Comparison of ENCODE assay signal across 20 cellular contexts in the genomic region with DNA sequence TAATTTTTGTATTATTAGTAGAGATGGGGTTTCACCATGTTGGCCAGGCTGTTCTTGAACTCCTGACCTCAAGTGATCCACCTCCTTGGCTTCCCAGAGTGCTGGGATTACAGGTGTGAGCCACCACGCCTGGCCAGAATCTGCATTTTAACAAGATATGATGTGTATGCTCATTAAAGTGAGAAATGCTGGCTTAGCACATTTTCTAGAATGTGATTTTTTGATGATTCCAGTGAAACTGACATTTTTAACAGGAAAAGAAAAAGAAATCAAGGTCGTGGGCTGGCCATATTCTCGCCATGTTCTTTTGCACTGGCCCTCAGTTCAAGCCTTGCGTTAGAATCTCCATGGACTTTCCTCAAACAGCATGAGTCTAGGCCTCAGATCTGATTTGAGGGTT. TPM values are rescaled to one million over a fixed set of nuclear protein-coding genes. Genes with fewer than 3 reads are reported as not detected.
DNase-seq lines count a peak whose midpoint lies in the region; ATAC-seq, FAIRE-seq and TF ChIP-seq lines count a peak whose summit lies in the region.
"Had no signal": no experiment of that assay in that cellular context is flagged by ENCODE, and none has a peak within 500 bp of the region (broad histone marks: within the 10 kb centered on the region; RNA-seq: fewer than 3 reads in every experiment).

No MANE protein-coding gene starts in this region.

- no peak overlapping the region for H3K18ac ChIP-seq in IMR-90 (ENCODE audit: low read depth, low read length)

- WGBS in IMR-90 (ENCODE audit: extremely low coverage in 2 of 2, insufficient read length in 1 of 2), 2 experiments = no CpG with 5 or more reads among the region's 4 CpGs
- WGBS in HepG2 (ENCODE audit: low lambda C conversion rate) = 67% methylated on average over 4 of the region's 4 CpGs
- 90% methylated on average over 4 of the region's 4 CpGs for whole genome bisulfite sequencing in smooth muscle cell (ENCODE audit: low lambda C conversion rate)

- no peak overlapping the region for H3K56ac ChIP-seq in IMR-90 (ENCODE audit: extremely low read depth, insufficient read depth, low read length)

- ATAC-seq in IMR-90 (ENCODE audit: low read depth) (no peak), HepG2 (no peak), GM21529 (IDR thresholded peaks at IDR 0.05; ENCODE audit: unreplicated experiment) (no peak), HG03520 (IDR thresholded peaks at IDR 0.05; ENCODE audit: unreplicated experiment) (no peak)

- TF ChIP-seq CTCF in IMR-90 (conservative IDR thresholded peaks at IDR 0.05; ENCODE audit: low read depth, low read length) (no peak), HepG2 (CRISPR knock-in tag; IDR thresholded peaks at IDR 0.05) (no peak), smooth muscle cell (IDR thresholded peaks at IDR 0.05; ENCODE audit: borderline replicate concordance, insufficient read depth, poor library complexity, severe bottlenecking) (no peak)

- no peak overlapping the region for H2AK5ac ChIP-seq in IMR-90 (ENCODE audit: low read depth, low read length)

- H3K9ac ChIP-seq in IMR-90 (ENCODE audit: low read depth, low read length) (no peak overlapping the region), HepG2 (ENCODE audit: insufficient read depth, low read depth, low read length) (no peak overlapping the region), smooth muscle cell (ENCODE audit: low read depth) (no peak overlapping the region)
- H3K9ac ChIP-seq: GM23248 had no signal

- no peaks in the 10 kb centered on the region for H3F3A ChIP-seq in smooth muscle cell (ENCODE audit: low read depth)

- H3K79me2 ChIP-seq in HepG2 (ENCODE audit: insufficient read depth, low read length) (no peaks in the 10 kb centered on the region), smooth muscle cell (ENCODE audit: low read depth) (no peaks in the 10 kb centered on the region)

- TF ChIP-seq EP300 in HepG2 (IDR thresholded peaks at IDR 0.05; ENCODE audit: low read depth in 2 of 2, low read length in 2 of 2) = no peak
- no peak for TF ChIP-seq EP300 in HepG2 (CRISPR knock-in tag; IDR thresholded peaks at IDR 0.05; ENCODE audit: borderline replicate concordance)

- H3K9me1 ChIP-seq in IMR-90 (ENCODE audit: insufficient read depth, low read length) = no peaks in the 10 kb centered on the region

- H2AK9ac ChIP-seq in IMR-90 (replicated peaks; ENCODE audit: low read depth, low read length, poor library complexity) = no peak overlapping the region

- H2BK20ac ChIP-seq in IMR-90 (ENCODE audit: low read depth, low read length) = no peak overlapping the region

- DNase-seq in IMR-90 (no peak), HepG2 (ENCODE audit: low spot score) (no peak), smooth muscle cell (lab: John Stamatoyannopoulos, UW; ENCODE audit: unreplicated experiment) (no peak), activated gamma-delta T cell treated with Interleukin-2 at 50 U/mL for 16 hours (no peak)
- DNase-seq: 8988T; C1 segment of cervical spinal cord; Calu3; CD4-positive, alpha-beta memory T cell; COR-L47; DMS53; DMS79 treated with DMSO at 0.1 percent for 48 hours; GF-D8; H7; HCEC 1CT had no signal

- CTCF ChIA-PET in IMR-90 (lab: Yijun Ruan, JAX) (no interaction called here), HepG2 (lab: Yijun Ruan, JAX; ENCODE audit: low intra/inter-chr PET ratio, low total read pairs) (no interaction called here)

- H3K4me3 ChIP-seq in IMR-90 (ENCODE audit: insufficient read depth, low read depth, low read length) (no peak overlapping the region), HepG2 (replicated peaks in 1 of 3; ENCODE audit: insufficient read depth in 1 of 3, low read depth in 2 of 3, low read length in 3 of 3) (no peak overlapping the region), smooth muscle cell (no peak overlapping the region)
- H3K4me3 ChIP-seq: GM23248 had no signal

- H4K8ac ChIP-seq in IMR-90 (ENCODE audit: low read depth in 2 of 2, low read length in 2 of 2) = no peak overlapping the region

- no peak for FAIRE-seq in HepG2 (lab: Jason Lieb, UNC)
- FAIRE-seq: GM12891, GM18507, H1 had no signal

- H3K27me3 ChIP-seq in IMR-90 (ENCODE audit: control insufficient read depth, insufficient read depth, low read length) = no peaks in the 10 kb centered on the region; the same call in 1 of the 2 replicates
- no peaks in the 10 kb centered on the region for H3K27me3 ChIP-seq in HepG2 (ENCODE audit: control insufficient read depth in 1 of 2, insufficient read depth in 2 of 2, low read length in 2 of 2)
- H3K27me3 ChIP-seq in smooth muscle cell (ENCODE audit: low read depth) = no peaks in the 10 kb centered on the region

- H3K4me2 ChIP-seq in IMR-90 (ENCODE audit: low read depth, low read length) (no peak overlapping the region), HepG2 (ENCODE audit: low read depth, low read length) (no peak overlapping the region), smooth muscle cell (no peak overlapping the region)

- no peak overlapping the region for H2BK120ac ChIP-seq in IMR-90 (ENCODE audit: low read depth, low read length)

- dilution Hi-C loops in IMR-90 (cut with HindIII; ENCODE audit: low sequenced_read_pairs, unreplicated experiment) = no loop called here

- no peak overlapping the region for H3K14ac ChIP-seq in IMR-90 (replicated peaks; ENCODE audit: low read depth, low read length)

- H3K79me1 ChIP-seq in IMR-90 (ENCODE audit: low read depth in 1 of 2, low read length in 2 of 2) = no peaks in the 10 kb centered on the region

- no peak overlapping the region for H4K91ac ChIP-seq in IMR-90 (ENCODE audit: insufficient read depth, low read depth, low read length)

- H4K20me1 ChIP-seq in IMR-90 (ENCODE audit: insufficient read depth, low read length) = no peaks in the 10 kb centered on the region
- H4K20me1 ChIP-seq in HepG2 (ENCODE audit: insufficient read depth, low read length) = no peaks in the 10 kb centered on the region
- H4K20me1 ChIP-seq in smooth muscle cell (ENCODE audit: low read depth) = no peaks in the 10 kb centered on the region

- H3K27ac ChIP-seq in IMR-90 (ENCODE audit: insufficient read depth, low read length) (no peak overlapping the region), HepG2 (ENCODE audit: extremely low read length, insufficient read depth, low read length) (no peak overlapping the region), smooth muscle cell (ENCODE audit: low read depth) (peak overlapping the region; percentile 65)

- no peak overlapping the region for H3K4ac ChIP-seq in IMR-90 (ENCODE audit: low read depth, low read length)

- intact Hi-C loops in IMR-90 (cut with micrococcal nuclease) (no loop called here), HepG2 (cut with micrococcal nuclease; ENCODE audit: unreplicated experiment) (no loop called here)

- in situ Hi-C loops in IMR-90 (cut with MboI; ENCODE audit: low sequenced_read_pairs) = no loop called here
- in situ Hi-C loops in HepG2 (cut with HindIII; ENCODE audit: extremely low pct_ligation_motif_present, low pct_unique_long_range_greater_than_20kb) = no loop called here

- no peak overlapping the region for H4K5ac ChIP-seq in IMR-90 (ENCODE audit: low read depth, low read length)

- 0 out of 3 replicates have a peak overlapping the region, but pooled peaks have one; percentile 41 for H2BK15ac ChIP-seq in IMR-90 (ENCODE audit: low read depth, low read length)

- no peak for TF ChIP-seq RAD21 in IMR-90 (IDR thresholded peaks at IDR 0.05; ENCODE audit: low read length)
- TF ChIP-seq RAD21 in HepG2 (CRISPR knock-in tag; IDR thresholded peaks at IDR 0.05) = no peak

- H2AFZ ChIP-seq in IMR-90 (replicated peaks; ENCODE audit: low read length, poor library complexity) = no peak overlapping the region
- no peak overlapping the region for H2AFZ ChIP-seq in HepG2 (ENCODE audit: low read length)
- H2AFZ ChIP-seq in smooth muscle cell (ENCODE audit: low read depth) = no peak overlapping the region
- H2AFZ ChIP-seq: GM23248 had no signal

- H3K36me3 ChIP-seq in IMR-90 (ENCODE audit: control insufficient read depth, insufficient read depth, low read length) = no peaks in the 10 kb centered on the region
- no peaks in the 10 kb centered on the region for H3K36me3 ChIP-seq in HepG2 (replicated peaks in 1 of 2; ENCODE audit: control insufficient read depth in 1 of 2, insufficient read depth in 2 of 2, low read length in 2 of 2)
- no peaks in the 10 kb centered on the region for H3K36me3 ChIP-seq in smooth muscle cell (ENCODE audit: low read depth)

- peaks cover 11% of the 10 kb centered on the region for H3K4me1 ChIP-seq in IMR-90 (ENCODE audit: control insufficient read depth, insufficient read depth, low read length)
- peaks cover 52% of the 10 kb centered on the region for H3K4me1 ChIP-seq in HepG2 (ENCODE audit: insufficient read depth, low read length)
- H3K4me1 ChIP-seq in smooth muscle cell (ENCODE audit: low read depth) = no peaks in the 10 kb centered on the region

- peaks cover 2% of the 10 kb centered on the region; the same call in 1 of the 2 replicates for H3K9me3 ChIP-seq in IMR-90 (ENCODE audit: control insufficient read depth, insufficient read depth, low read length)
- no peaks in the 10 kb centered on the region for H3K9me3 ChIP-seq in HepG2 (ENCODE audit: low read length)
- H3K9me3 ChIP-seq in smooth muscle cell (replicated peaks; ENCODE audit: low read depth) = no peaks in the 10 kb centered on the region

- TF ChIP-seq POLR2A in IMR-90 (IDR thresholded peaks at IDR 0.05; ENCODE audit: low read depth, low read length) (no peak), HepG2 (IDR thresholded peaks at IDR 0.05; ENCODE audit: insufficient read depth in 1 of 2, low read depth in 2 of 2, low read length in 2 of 2) (no peak)

- POLR2A ChIA-PET in IMR-90 (lab: Charles Lee; ENCODE audit: unreplicated experiment) (no interaction called here), HepG2 (lab: Yijun Ruan, JAX) (no interaction called here)

- no peak overlapping the region for H2BK5ac ChIP-seq in IMR-90 (ENCODE audit: low read depth, low read length, poor library complexity, severe bottlenecking)

- no peak overlapping the region for H3K23ac ChIP-seq in IMR-90 (ENCODE audit: low read depth, low read length)

- BruUV-seq in IMR-90 (replicated peaks; lab: Mats Ljungman, UMichigan) = no TSS peak
- BruUV-seq in HepG2 (replicated peaks; lab: Mats Ljungman, UMichigan) = no TSS peak

RNA-seq across cellular contexts. Expression of gene TPST1, which starts 18.1 kb away (rescaled TPM):
- 49.7 and 58.6 TPM in 2 replicates for total RNA-seq in IMR-90 (2012; rRNA removed)
- 35.2 and 37.7 TPM in 2 replicates for polyA plus RNA-seq in IMR-90 (2012; rRNA removed)
- polyA plus RNA-seq in IMR-90 (2012; cell fraction: cytosol; rRNA removed) = 32.9 and 42.3 TPM in 2 replicates
- polyA plus RNA-seq in IMR-90 (2012; cell fraction: nucleus; rRNA removed; ENCODE audit: low replicate concordance) = 11.1 and 42.8 TPM in 2 replicates
- total RNA-seq in HepG2 (2016; rRNA removed; fragmentation: Illumina TruSeq; extraction: Trizol) = 11.8 and 24.3 TPM in 2 replicates
- total RNA-seq in HepG2 (2016; cell fraction: cytosol; rRNA removed; fragmentation: Illumina TruSeq; extraction: Trizol; ENCODE audit: low read depth) = 45.8 and 49.7 TPM in 2 replicates
- total RNA-seq in HepG2 (2016; cell fraction: insoluble cytoplasmic fraction; rRNA removed; fragmentation: Illumina TruSeq; extraction: Trizol) = 14.5 and 23.4 TPM in 2 replicates
- 29.0 and 32.2 TPM in 2 replicates for total RNA-seq in HepG2 (2016; cell fraction: membrane; rRNA removed; fragmentation: Illumina TruSeq; extraction: Trizol)
- total RNA-seq in HepG2 (2016; cell fraction: nucleus; rRNA removed; fragmentation: Illumina TruSeq; extraction: Trizol) = 32.2 and 33.4 TPM in 2 replicates
- polyA plus RNA-seq in HepG2 (2011; rRNA removed) = 34.1 and 35.0 TPM in 2 replicates
- polyA plus RNA-seq in HepG2 (2011; cell fraction: cytosol; rRNA removed) = 21.1 and 29.0 TPM in 2 replicates
- polyA plus RNA-seq in HepG2 (2011; cell fraction: nucleus; rRNA removed) = 14.9 and 16.8 TPM in 2 replicates
- polyA plus RNA-seq in HepG2 (2012) = 19.1 and 32.8 TPM in 2 replicates
- 5.7 and 9.5 TPM in 2 replicates for polyA plus RNA-seq in HepG2 (2016; cell fraction: cytosol; fragmentation: Illumina TruSeq; extraction: Trizol; ENCODE audit: low read depth)
- polyA plus RNA-seq in HepG2 (2016; cell fraction: insoluble cytoplasmic fraction; fragmentation: Illumina TruSeq; extraction: Trizol; ENCODE audit: low read depth) = 14.3 and 14.7 TPM in 2 replicates
- polyA plus RNA-seq in HepG2 (2016; cell fraction: membrane; fragmentation: Illumina TruSeq; extraction: Trizol; ENCODE audit: low read depth) = 11.2 and 15.8 TPM in 2 replicates
- polyA plus RNA-seq in HepG2 (2016; cell fraction: nucleus; fragmentation: Illumina TruSeq; extraction: Trizol; ENCODE audit: insufficient read depth, low read depth) = 31.5 and 33.9 TPM in 2 replicates
- polyA minus RNA-seq in HepG2 (2011; rRNA and poly(A)+ RNA removed; ENCODE audit: low replicate concordance) = 6.5 and 39.5 TPM in 2 replicates
- polyA minus RNA-seq in HepG2 (2011; cell fraction: cytosol; rRNA and poly(A)+ RNA removed) = 26.0 and 29.6 TPM in 2 replicates
- 66.4 and 75.1 TPM in 2 replicates for polyA minus RNA-seq in HepG2 (2011; cell fraction: nucleus; rRNA and poly(A)+ RNA removed)
- total RNA-seq in smooth muscle cell = 133 and 155 TPM in 2 replicates
- 122 and 139 TPM in 2 replicates for polyA plus RNA-seq in smooth muscle cell
